ENCODE assay signal across 8 cellular contexts in the genomic region with DNA sequence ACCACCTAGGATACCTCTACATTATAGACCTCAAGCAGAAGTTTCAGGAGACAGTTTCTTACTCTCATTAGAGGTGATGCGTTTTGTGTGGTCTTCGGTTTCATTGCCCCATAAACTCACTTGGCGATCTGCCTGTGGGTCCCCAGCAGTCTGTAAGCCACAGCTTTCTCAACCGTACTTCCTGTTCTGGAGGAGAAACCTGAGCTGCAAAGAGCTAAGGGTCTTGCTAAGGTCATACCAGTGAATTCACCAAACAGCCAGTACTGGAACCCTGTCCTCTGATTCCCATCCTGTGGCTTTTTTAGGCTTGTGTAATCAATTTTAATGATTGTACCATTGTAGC.
DNase-seq lines count a peak whose midpoint lies in the region; ATAC-seq and TF ChIP-seq lines count a peak whose summit lies in the region.

No MANE protein-coding gene starts in this region.

- no peak overlapping the region for H3K9ac ChIP-seq in PC-3 (ENCODE audit: low read length)

- H3K27ac ChIP-seq in HEK293 (ENCODE audit: extremely low read depth, low read depth, low read length): peak overlapping the region; percentile 28; the same call in 1 of the 2 replicates
- peak overlapping the region; percentile 63 for H3K27ac ChIP-seq in PC-3 (ENCODE audit: low read length)

- H3F3A ChIP-seq in PC-3 (ENCODE audit: low read length, unreplicated experiment): no peaks in the 10 kb centered on the region

- H3K4me3 ChIP-seq in HEK293 (ENCODE audit: low read depth, low read length): no peak overlapping the region
- no peak overlapping the region for H3K4me3 ChIP-seq in PC-3 (ENCODE audit: low read length)

- peaks cover 6% of the 10 kb centered on the region for H3K4me1 ChIP-seq in HEK293 (ENCODE audit: control insufficient read depth, insufficient read depth, low read length)
- H3K4me1 ChIP-seq in PC-3 (ENCODE audit: insufficient read depth, low read length): peaks cover 17% of the 10 kb centered on the region

- H2AFZ ChIP-seq in PC-3 (ENCODE audit: low read length): no peak overlapping the region

- peak overlapping the region; percentile 53 for H3K4me2 ChIP-seq in PC-3 (ENCODE audit: low read length)

- no peaks in the 10 kb centered on the region for H3K9me3 ChIP-seq in HEK293 (ENCODE audit: control insufficient read depth, insufficient read depth, low read depth, low read length)
- no peaks in the 10 kb centered on the region for H3K9me3 ChIP-seq in PC-3 (ENCODE audit: low read length)

- H3K27me3 ChIP-seq in PC-3 (ENCODE audit: low read length): no peaks in the 10 kb centered on the region

- ATAC-seq in PC-3 (peak; percentile 85), HG02623 (IDR thresholded peaks at IDR 0.05; ENCODE audit: unreplicated experiment) (no peak)

- DNase-seq in COR-L47 (lab: John Stamatoyannopoulos, UW) (peak; percentile 46), PC-3 (peak; percentile 79), fibroblast of the conjunctiva (ENCODE audit: low read depth) (peak; percentile 8), T1000 (lab: John Stamatoyannopoulos, UW) (no peak), posterior cingulate gyrus (no peak), GM20000 (ENCODE audit: low spot score) (no peak)

- H3K9me2 ChIP-seq in PC-3 (replicated peaks; ENCODE audit: low read length): no peaks in the 10 kb centered on the region

- H3K36me3 ChIP-seq in HEK293 (ENCODE audit: control insufficient read depth in 2 of 2, insufficient read depth in 1 of 2, low read length in 2 of 2): no peaks in the 10 kb centered on the region
- H3K36me3 ChIP-seq in PC-3 (ENCODE audit: low read depth, low read length): no peaks in the 10 kb centered on the region

- intact Hi-C loops in PC-3 (cut with micrococcal nuclease) (no loop called here), posterior cingulate gyrus (cut with DNase I) (no loop called here)

- BruUV-seq in PC-3 (replicated peaks; lab: Mats Ljungman, UMichigan): no TSS peak

- H3K79me2 ChIP-seq in PC-3 (ENCODE audit: low read length): no peaks in the 10 kb centered on the region; the same call in 1 of the 2 replicates

- no peaks in the 10 kb centered on the region for H4K20me1 ChIP-seq in PC-3 (ENCODE audit: low read length)

- no peak for TF ChIP-seq CTCF in HEK293 (tag by site-specific recombination; IDR thresholded peaks at IDR 0.05)
- no peak for TF ChIP-seq CTCF in PC-3 (conservative IDR thresholded peaks at IDR 0.05; ENCODE audit: low read depth, low read length)
- TF ChIP-seq CTCF in GM20000 (IDR thresholded peaks at IDR 0.05; ENCODE audit: extremely low read depth, missing control alignments): no peak

- CTCF ChIA-PET in HEK293 (lab: Yijun Ruan, JAX) (interaction anchor here (2.2 kb wide), 1 partner anchor 20 kb away, joined by 7 read pairs; no protein-coding TSS in a partner anchor), PC-3 (lab: Charles Lee) (no interaction called here)

- POLR2A ChIA-PET in HEK293 (lab: Yijun Ruan, JAX): no interaction called here
- POLR2A ChIA-PET in PC-3 (lab: Charles Lee; ENCODE audit: unreplicated experiment): no interaction called here

TF ChIP-seq in HEK293, 187 proteins besides CTCF, POLR2A, EP300 and RAD21 (continues in another document):
- TF ChIP-seq ZNF157 (tag by site-specific recombination; IDR thresholded peaks at IDR 0.05) (no peak), ZNF792 (tag by site-specific recombination; IDR thresholded peaks at IDR 0.05) (no peak), ZBTB48 (tag by site-specific recombination; IDR thresholded peaks at IDR 0.05) (no peak), ZNF202 (tag by site-specific recombination; IDR thresholded peaks at IDR 0.05; ENCODE audit: borderline replicate concordance) (no peak), ZNF404 (tag by site-specific recombination; IDR thresholded peaks at IDR 0.05) (no peak), IKZF3 (tag by site-specific recombination; IDR thresholded peaks at IDR 0.05) (peak; percentile 20; the same call in 1 of the 2 replicates), ZNF623 (tag by site-specific recombination; IDR thresholded peaks at IDR 0.05) (no peak), PRDM6 (tag by site-specific recombination; IDR thresholded peaks at IDR 0.05) (peak; percentile 39), ZNF391 (tag by site-specific recombination; IDR thresholded peaks at IDR 0.05; ENCODE audit: borderline replicate concordance, low read depth) (no peak), SETDB1 (IDR thresholded peaks at IDR 0.05; ENCODE audit: insufficient read length, low read length) (no peak), ZNF274 (IDR thresholded peaks at IDR 0.05; ENCODE audit: low read length) (no peak), ZNF274 (tag by site-specific recombination; IDR thresholded peaks at IDR 0.05; ENCODE audit: borderline replicate concordance) (no peak), ZNF555 (tag by site-specific recombination; conservative IDR thresholded peaks at IDR 0.05) (no peak), ZNF692 (tag by site-specific recombination; IDR thresholded peaks at IDR 0.05) (peak; percentile 90), ZNF132 (tag by site-specific recombination; IDR thresholded peaks at IDR 0.05; ENCODE audit: borderline replicate concordance) (no peak), ZNF76 (tag by site-specific recombination; IDR thresholded peaks at IDR 0.05; ENCODE audit: borderline replicate concordance, low read depth) (no peak), ZNF133 (tag by site-specific recombination; IDR thresholded peaks at IDR 0.05) (no peak), ZNF558 (tag by site-specific recombination; IDR thresholded peaks at IDR 0.05) (no peak), ZNF398 (tag by site-specific recombination; IDR thresholded peaks at IDR 0.05) (no peak), ZFP69B (tag by site-specific recombination; IDR thresholded peaks at IDR 0.05) (peak; percentile 70; the same call in 1 of the 2 replicates), ZNF350 (tag by site-specific recombination; IDR thresholded peaks at IDR 0.05) (no peak)
- TF ChIP-seq, protein P1, sequence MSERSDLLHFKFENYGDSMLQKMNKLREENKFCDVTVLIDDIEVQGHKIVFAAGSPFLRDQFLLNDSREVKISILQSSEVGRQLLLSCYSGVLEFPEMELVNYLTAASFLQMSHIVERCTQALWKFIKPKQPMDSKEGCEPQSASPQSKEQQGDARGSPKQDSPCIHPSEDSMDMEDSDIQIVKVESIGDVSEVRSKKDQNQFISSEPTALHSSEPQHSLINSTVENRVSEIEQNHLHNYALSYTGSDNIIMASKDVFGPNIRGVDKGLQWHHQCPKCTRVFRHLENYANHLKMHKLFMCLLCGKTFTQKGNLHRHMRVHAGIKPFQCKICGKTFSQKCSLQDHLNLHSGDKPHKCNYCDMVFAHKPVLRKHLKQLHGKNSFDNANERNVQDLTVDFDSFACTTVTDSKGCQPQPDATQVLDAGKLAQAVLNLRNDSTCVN (tag by site-specific recombination; optimal IDR thresholded peaks at IDR 0.05): no peak
- TF ChIP-seq, protein P2, sequence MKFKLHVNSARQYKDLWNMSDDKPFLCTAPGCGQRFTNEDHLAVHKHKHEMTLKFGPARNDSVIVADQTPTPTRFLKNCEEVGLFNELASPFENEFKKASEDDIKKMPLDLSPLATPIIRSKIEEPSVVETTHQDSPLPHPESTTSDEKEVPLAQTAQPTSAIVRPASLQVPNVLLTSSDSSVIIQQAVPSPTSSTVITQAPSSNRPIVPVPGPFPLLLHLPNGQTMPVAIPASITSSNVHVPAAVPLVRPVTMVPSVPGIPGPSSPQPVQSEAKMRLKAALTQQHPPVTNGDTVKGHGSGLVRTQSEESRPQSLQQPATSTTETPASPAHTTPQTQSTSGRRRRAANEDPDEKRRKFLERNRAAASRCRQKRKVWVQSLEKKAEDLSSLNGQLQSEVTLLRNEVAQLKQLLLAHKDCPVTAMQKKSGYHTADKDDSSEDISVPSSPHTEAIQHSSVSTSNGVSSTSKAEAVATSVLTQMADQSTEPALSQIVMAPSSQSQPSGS (tag by site-specific recombination; IDR thresholded peaks at IDR 0.05; ENCODE audit: low read depth): no peak

Comparison
In these comparisons a context has a peak if more than half of its experiments do, and no peak if none do; other contexts are left out.
1. DNase-seq: peak in COR-L47 (single experiment), PC-3 (single experiment) and fibroblast of the conjunctiva (single experiment); none in T1000 (single experiment), posterior cingulate gyrus (0 of 10) and GM20000 (single experiment).